ENCODE assay signal across 10 cellular contexts in the genomic region with DNA sequence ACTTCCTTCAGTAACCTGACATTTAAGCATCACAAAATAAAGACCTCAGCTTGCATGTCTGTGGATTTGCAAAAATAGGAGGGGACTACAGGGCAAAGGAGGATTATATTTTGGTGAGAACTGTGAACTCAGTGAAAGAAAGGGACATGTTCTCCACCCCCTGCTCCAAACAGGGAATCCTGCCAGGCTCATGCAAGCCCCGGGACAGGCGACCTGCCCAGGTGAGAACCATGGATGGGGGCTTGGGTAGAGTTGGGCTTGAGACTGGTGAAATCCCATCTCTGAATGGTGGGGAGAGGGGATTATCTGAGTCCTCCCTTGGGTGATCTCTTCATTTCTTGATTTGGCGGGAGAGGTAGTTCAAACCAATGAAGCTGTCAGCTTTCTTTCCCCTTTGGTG.
"Had no signal": no experiment of that assay in that cellular context is flagged by ENCODE, and none has a peak within 500 bp of the region (broad histone marks: within the 10 kb centered on the region; RNA-seq: fewer than 3 reads in every experiment).

No MANE protein-coding gene starts in this region.

- H3K36me3 ChIP-seq: HAP-1 had no signal

- H3K4me3 ChIP-seq: GM23248, HAP-1 had no signal

- H3K27ac Mint-ChIP-seq: HFFc6, IgD-negative memory B cell had no signal

- H3K9me3 Mint-ChIP-seq: HFFc6 had no signal

- H3K9me3 ChIP-seq: HAP-1 had no signal

- DNase-seq: GM23248, GOT3, H7, HFFc6, KBM-7 had no signal

- ATAC-seq: HCT116, HepG2 had no signal

- H3K4me3 Mint-ChIP-seq: HFFc6 had no signal

- H3K4me1 ChIP-seq: HAP-1 had no signal

- H3K36me3 Mint-ChIP-seq: IgD-negative memory B cell had no signal

- H3K4me1 Mint-ChIP-seq: IgD-negative memory B cell had no signal

- H3K27ac ChIP-seq: GM23248, HL-60 had no signal
